8 cellular contexts compared by ENCODE assay signal in the genomic region with DNA sequence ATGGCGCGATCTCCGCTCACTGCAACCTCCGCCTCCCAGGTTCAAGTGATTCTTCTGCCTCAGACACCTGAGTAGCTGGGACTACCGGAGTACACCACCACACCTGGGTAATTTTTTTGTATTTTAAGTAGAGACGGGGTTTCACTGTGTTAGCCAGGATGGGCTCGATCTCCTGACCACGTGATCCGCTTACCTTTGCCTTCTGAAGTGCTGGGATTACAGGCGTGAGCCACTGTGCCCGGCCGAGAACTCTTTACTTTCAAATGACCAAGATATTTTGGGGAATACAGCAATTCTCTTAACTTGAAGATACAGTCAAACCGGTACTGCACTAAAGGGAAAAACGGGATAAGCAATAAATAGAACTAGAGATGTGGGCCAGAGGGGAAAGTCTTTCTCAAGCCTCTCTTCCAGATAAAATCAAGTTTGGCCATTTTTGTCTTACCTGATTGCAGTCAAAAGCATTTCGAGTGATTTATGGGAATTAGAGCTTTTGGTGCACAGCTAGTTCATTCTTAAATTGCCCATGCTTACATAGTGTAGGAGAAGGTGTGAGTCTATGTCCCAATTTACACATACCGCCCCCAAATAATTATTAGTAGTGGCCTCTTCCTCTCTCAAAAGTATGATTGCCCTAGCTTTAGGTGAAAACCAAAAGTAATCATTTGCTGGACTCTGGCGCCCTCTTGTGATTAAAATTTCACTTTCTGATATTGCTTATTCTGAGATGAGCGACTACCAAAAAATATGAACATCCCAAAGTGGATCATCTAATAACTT. TPM values are rescaled to one million over a fixed set of nuclear protein-coding genes. Genes with fewer than 3 reads are reported as not detected.
DNase-seq lines count a peak whose midpoint lies in the region; ATAC-seq and TF ChIP-seq lines count a peak whose summit lies in the region.

No MANE protein-coding gene starts in this region.

- no peak overlapping the region for H2AFZ ChIP-seq in osteoblast (ENCODE audit: low read length)

- DNase-seq in NCI-H446 (lab: John Stamatoyannopoulos, UW) (peak; percentile 48 to 62), NCI-H446 treated with DMSO at 0.1 percent for 48 hours (lab: John Stamatoyannopoulos, UW) (no peak), NCI-H1092 treated with DMSO at 0.1 percent for 48 hours (lab: John Stamatoyannopoulos, UW) (peak; percentile 34), fibroblast of mammary gland (ENCODE audit: low read depth) (peak; percentile 49), osteoblast (ENCODE audit: insufficient read length, low spot score, missing footprints) (peak; percentile 26), NCI-H128 (lab: John Stamatoyannopoulos, UW; ENCODE audit: unreplicated experiment) (no peak)
- peak; percentile 54 for DNase-seq in activated CD4-positive, alpha-beta T cell treated with anti-CD3 and anti-CD28 coated beads for 48 hours

- no peaks in the 10 kb centered on the region for H3K9me3 ChIP-seq in osteoblast (ENCODE audit: low read depth, low read length)

- ATAC-seq in GM21381 (IDR thresholded peaks at IDR 0.05; ENCODE audit: unreplicated experiment), result peak; percentile 69

- TF ChIP-seq CTCF in fibroblast of mammary gland (conservative IDR thresholded peaks at IDR 0.05; ENCODE audit: control insufficient read depth, insufficient read depth, low read depth, low read length) (peak; percentile 60), osteoblast (IDR thresholded peaks at IDR 0.05; ENCODE audit: extremely low read depth, low read depth, low read length) (peak; percentile 70)

- no peak overlapping the region for H3K4me3 ChIP-seq in fibroblast of mammary gland (ENCODE audit: control insufficient read depth, low read depth, low read length)
- no peak overlapping the region for H3K4me3 ChIP-seq in osteoblast (ENCODE audit: insufficient read depth, low read length)

- no peaks in the 10 kb centered on the region for H3K27me3 ChIP-seq in osteoblast (ENCODE audit: insufficient read depth, low read length)

- H3K36me3 ChIP-seq in osteoblast (ENCODE audit: insufficient read depth, low read length), result no peaks in the 10 kb centered on the region

- no peak overlapping the region for H3K4me2 ChIP-seq in osteoblast (ENCODE audit: insufficient read depth, low read length)

- no peaks in the 10 kb centered on the region for H4K20me1 ChIP-seq in osteoblast (ENCODE audit: insufficient read depth, low read length)

- no peak overlapping the region for H3K27ac ChIP-seq in osteoblast (ENCODE audit: low read depth, low read length)

- H3K79me2 ChIP-seq in osteoblast (ENCODE audit: insufficient read depth, low read length), result no peaks in the 10 kb centered on the region

- H3K4me1 ChIP-seq in osteoblast (ENCODE audit: insufficient read depth, low read length), result no peaks in the 10 kb centered on the region

RNA-seq across cellular contexts. Expression of gene ABCG2, which starts 53.2 kb away (rescaled TPM):
- total RNA-seq in osteoblast, result 0.36 and 0.59 TPM in 2 replicates

Comparison
In these comparisons a context has a peak if more than half of its experiments do, and no peak if none do; other contexts are left out.
1. DNase-seq: peak in NCI-H446 (2 of 2), NCI-H1092 treated with DMSO at 0.1 percent for 48 hours (single experiment), activated CD4-positive, alpha-beta T cell treated with anti-CD3 and anti-CD28 coated beads for 48 hours (single experiment), fibroblast of mammary gland (single experiment) and osteoblast (single experiment); none in NCI-H446 treated with DMSO at 0.1 percent for 48 hours (single experiment) and NCI-H128 (single experiment).